23 cellular contexts compared by ENCODE assay signal in genomic region chr2:100526868-100527267, GRCh38. TPM values are rescaled to one million over a fixed set of nuclear protein-coding genes. Genes with fewer than 3 reads are reported as not detected.
A peak's percentile ranks its signal among the peaks of the same experiment; 100 is the strongest.
DNase-seq lines count a peak whose midpoint lies in the region; ATAC-seq, FAIRE-seq and TF ChIP-seq lines count a peak whose summit lies in the region.
"Had no signal": no experiment of that assay in that cellular context is flagged by ENCODE, and none has a peak within 500 bp of the region (broad histone marks: within the 10 kb centered on the region; RNA-seq: fewer than 3 reads in every experiment).

No MANE protein-coding gene starts in this region.

- no peak overlapping the region for H2AK5ac ChIP-seq in H1 (ENCODE audit: low read depth, low read length)

- H3K79me1 ChIP-seq in H1 (ENCODE audit: low read depth, low read length) = no peaks in the 10 kb centered on the region

- no peaks in the 10 kb centered on the region for H3K23me2 ChIP-seq in H1 (ENCODE audit: low read depth, low read length)

- no peak overlapping the region for H2BK20ac ChIP-seq in H1 (ENCODE audit: low read length)

- H2BK12ac ChIP-seq in H1 (ENCODE audit: low read depth, low read length) = peak overlapping the region; percentile 53; the same call in 1 of the 2 replicates

- no peak for ATAC-seq in activated CD8-positive, alpha-beta memory T cell treated with anti-CD3 and anti-CD28 coated beads, Interleukin-2, amount 10 ng/mL, durations not matched to agents 7 days and 5 days
- ATAC-seq: GM12878, HCT116 had no signal

- TF ChIP-seq POLR2A in H1 (IDR thresholded peaks at IDR 0.05; ENCODE audit: control extremely low read depth in 1 of 2, low read depth in 2 of 2, low read length in 2 of 2) = no peak

- no peaks in the 10 kb centered on the region for H3K9me3 Mint-ChIP-seq in activated CD8-positive, alpha-beta memory T cell treated with anti-CD3 and anti-CD28 coated beads, Interleukin-2, amount 10 ng/mL, durations not matched to agents 7 days and 5 days (ENCODE audit: low read depth)

- no peak overlapping the region for H3K27ac Mint-ChIP-seq in activated CD8-positive, alpha-beta memory T cell treated with anti-CD3 and anti-CD28 coated beads, Interleukin-2, amount 10 ng/mL, durations not matched to agents 7 days and 5 days
- H3K27ac Mint-ChIP-seq: CD4-positive, alpha-beta memory T cell had no signal

- H2BK120ac ChIP-seq in H1 (replicated peaks; ENCODE audit: low read depth, low read length) = no peak overlapping the region

- H2BK5ac ChIP-seq in H1 (ENCODE audit: low read depth, low read length) = no peak overlapping the region

- H4K5ac ChIP-seq in H1 (ENCODE audit: insufficient read length, low read depth, low read length) = no peak overlapping the region

- H3K9me3 ChIP-seq in H1 (ENCODE audit: insufficient read depth in 2 of 2, low read depth in 1 of 2, low read length in 1 of 2) (no peaks in the 10 kb centered on the region), PC-9 (ENCODE audit: insufficient read depth, low read depth) (no peaks in the 10 kb centered on the region)
- H3K9me3 ChIP-seq: A549 had no signal

- no peaks in the 10 kb centered on the region for H3K36me3 Mint-ChIP-seq in activated CD8-positive, alpha-beta memory T cell treated with anti-CD3 and anti-CD28 coated beads, Interleukin-2, amount 10 ng/mL, durations not matched to agents 7 days and 5 days
- H3K36me3 Mint-ChIP-seq: CD4-positive, alpha-beta memory T cell had no signal

- no peak overlapping the region for H3K4me3 Mint-ChIP-seq in activated CD8-positive, alpha-beta memory T cell treated with anti-CD3 and anti-CD28 coated beads, Interleukin-2, amount 10 ng/mL, durations not matched to agents 7 days and 5 days
- H3K4me3 Mint-ChIP-seq: CD4-positive, alpha-beta memory T cell; H9 had no signal

- no peaks in the 10 kb centered on the region for H3F3A ChIP-seq in PC-9 (ENCODE audit: insufficient read depth, low read depth)

- H2BK15ac ChIP-seq in H1 (ENCODE audit: low read length) = no peak overlapping the region

- H4K91ac ChIP-seq in H1 (replicated peaks; ENCODE audit: insufficient read length, low read length) = peak overlapping the region; percentile 25

- H4K20me1 ChIP-seq in H1 (replicated peaks in 1 of 2; ENCODE audit: control insufficient read depth in 1 of 2, insufficient read depth in 2 of 2, low read length in 2 of 2) = no peaks in the 10 kb centered on the region
- no peaks in the 10 kb centered on the region for H4K20me1 ChIP-seq in PC-9 (ENCODE audit: insufficient read depth)

- H3K27ac ChIP-seq in H1 (ENCODE audit: low read depth, low read length) = no peak overlapping the region
- no peak overlapping the region for H3K27ac ChIP-seq in PC-9
- H3K27ac ChIP-seq: A549, GM23248 had no signal

- H3K9ac ChIP-seq in H1 (replicated peaks in 1 of 4; ENCODE audit: extremely low read depth in 1 of 4, low read depth in 3 of 4, low read length in 3 of 4) = no peak overlapping the region
- H3K9ac ChIP-seq: GM23248 had no signal

- no peaks in the 10 kb centered on the region for H3K36me3 ChIP-seq in H1 (ENCODE audit: control insufficient read depth in 2 of 4, insufficient read depth in 4 of 4, low read length in 3 of 4)
- H3K36me3 ChIP-seq in PC-9 (ENCODE audit: low read depth) = no peaks in the 10 kb centered on the region

- H3K14ac ChIP-seq in H1 (ENCODE audit: insufficient read length) = no peak overlapping the region

- H3K79me2 ChIP-seq in H1 (ENCODE audit: control insufficient read depth in 1 of 2, insufficient read depth in 2 of 2, low read length in 2 of 2) (no peaks in the 10 kb centered on the region), PC-9 (ENCODE audit: low read depth) (no peaks in the 10 kb centered on the region)

- H3K4me1 Mint-ChIP-seq in activated CD8-positive, alpha-beta memory T cell treated with anti-CD3 and anti-CD28 coated beads, Interleukin-2, amount 10 ng/mL, durations not matched to agents 7 days and 5 days = peaks cover 6% of the 10 kb centered on the region
- H3K4me1 Mint-ChIP-seq: CD4-positive, alpha-beta memory T cell had no signal

- H3K27me3 Mint-ChIP-seq in activated CD8-positive, alpha-beta memory T cell treated with anti-CD3 and anti-CD28 coated beads, Interleukin-2, amount 10 ng/mL, durations not matched to agents 7 days and 5 days = peaks cover 4% of the 10 kb centered on the region

- H3K4ac ChIP-seq in H1 (replicated peaks; ENCODE audit: insufficient read length, low read depth, low read length) = no peak overlapping the region

- H3K56ac ChIP-seq in H1 (replicated peaks; ENCODE audit: insufficient read length, low read depth, low read length) = no peak overlapping the region

- intact Hi-C loops in PC-9 (cut with micrococcal nuclease; ENCODE audit: unreplicated experiment) = no loop called here

- TF ChIP-seq RAD21 in H1 (IDR thresholded peaks at IDR 0.05 in 1 of 2, conservative IDR thresholded peaks at IDR 0.05 in 1 of 2; ENCODE audit: low read depth in 2 of 2, low read length in 2 of 2) = no peak

- TF ChIP-seq EP300 in H1 (IDR thresholded peaks at IDR 0.05; ENCODE audit: borderline replicate concordance in 1 of 2, low read depth in 2 of 2, low read length in 2 of 2) = no peak

- H4K8ac ChIP-seq in H1 (ENCODE audit: extremely low read depth, insufficient read depth, low read length) = no peak overlapping the region

- H2AFZ ChIP-seq in H1 (ENCODE audit: low read length) = no peak overlapping the region
- H2AFZ ChIP-seq in PC-9 = no peak overlapping the region
- H2AFZ ChIP-seq: GM23248 had no signal

- no TSS peak for BruUV-seq in PC-9 (replicated peaks; lab: Mats Ljungman, UMichigan)

- FAIRE-seq in H1 (lab: Jason Lieb, UNC) (no peak), urothelium cell line (lab: Jason Lieb, UNC) (peak; percentile 35)
- FAIRE-seq: A549, GM12878, GM19239 had no signal

- H3K4me2 ChIP-seq in H1 (ENCODE audit: insufficient read depth in 1 of 2, low read depth in 2 of 2, low read length in 2 of 2) (no peak overlapping the region), PC-9 (no peak overlapping the region)
- H3K4me2 ChIP-seq: A549 had no signal

- H3K9me2 ChIP-seq in PC-9 (ENCODE audit: insufficient read depth) = no peaks in the 10 kb centered on the region

- POLR2A ChIA-PET in H1 (lab: Charles Lee; ENCODE audit: partially characterized antibody) (no interaction called here), PC-9 (lab: Charles Lee; ENCODE audit: unreplicated experiment) (no interaction called here)

- H3K4me1 ChIP-seq in H1 (replicated peaks in 1 of 4; ENCODE audit: control insufficient read depth in 3 of 4, insufficient read depth in 4 of 4, low read length in 3 of 4) = no peaks in the 10 kb centered on the region
- H3K4me1 ChIP-seq in PC-9 (replicated peaks; ENCODE audit: insufficient read depth) = no peaks in the 10 kb centered on the region
- H3K4me1 ChIP-seq: A549 had no signal

- H3K4me3 ChIP-seq in H1 (ENCODE audit: extremely low read depth in 1 of 4, insufficient read depth in 2 of 4, low read depth in 3 of 4, low read length in 4 of 4) = no peak overlapping the region
- no peak overlapping the region for H3K4me3 ChIP-seq in PC-9
- H3K4me3 ChIP-seq: A549, GM12878, GM23248 had no signal

- TF ChIP-seq CTCF in H1 (IDR thresholded peaks at IDR 0.05; ENCODE audit: control extremely low read depth in 1 of 3, insufficient read depth in 1 of 3, low read depth in 1 of 3, low read length in 3 of 3) = no peak
- no peak for TF ChIP-seq CTCF in PC-9 (conservative IDR thresholded peaks at IDR 0.05)

- peak; percentile 37 for DNase-seq in activated CD8-positive, alpha-beta memory T cell treated with anti-CD3 and anti-CD28 coated beads for 24 hours
- DNase-seq in activated CD8-positive, alpha-beta memory T cell treated with anti-CD3 and anti-CD28 coated beads, Interleukin-2, amount 10 ng/mL, durations not matched to agents 7 days and 5 days = no peak
- DNase-seq in H1 (ENCODE audit: low read depth in 1 of 2, low spot score in 2 of 2) = no peak
- no peak for DNase-seq in urothelium cell line (ENCODE audit: low spot score)
- DNase-seq in NCI-H2029 treated with DMSO at 0.1 percent for 48 hours (lab: John Stamatoyannopoulos, UW) = no peak
- no peak for DNase-seq in PC-9
- DNase-seq: 8988T; ACHN; C1 segment of cervical spinal cord; Calu3; CD4-positive, alpha-beta memory T cell; COR-L47; DMS79; EL; GDM1; GM23248; H9 had no signal

- WGBS in H1 (ENCODE audit: extremely low coverage in 1 of 2, insufficient coverage in 1 of 2, insufficient read length in 1 of 2, insufficient replicate concordance in 2 of 2, low coverage in 1 of 2, low lambda C conversion rate in 2 of 2, missing lambda C conversion rate in 1 of 2), 2 experiments = 100% methylated on average over 1 of the region's 1 CpG; no CpG with 5 or more reads in 1 of the 2 experiments

- no peak overlapping the region for H3K23ac ChIP-seq in H1 (ENCODE audit: insufficient read length)

- no peak overlapping the region for H3K18ac ChIP-seq in H1 (ENCODE audit: extremely low read depth, low read length)

- CTCF ChIA-PET in activated CD8-positive, alpha-beta memory T cell treated with anti-CD3 and anti-CD28 coated beads, Interleukin-2, amount 10 ng/mL, durations not matched to agents 7 days and 5 days (lab: Charles Lee) = interaction anchor here (0.7 to 1.4 kb wide), 2 partner anchors 12 to 275 kb away, joined by 3 read pairs; no protein-coding TSS in a partner anchor
- CTCF ChIA-PET in H1 (lab: Charles Lee; ENCODE audit: partially characterized antibody) (interaction anchor here (1.6 kb wide), 1 partner anchor 9 kb away, joined by 4 read pairs; no protein-coding TSS in a partner anchor), PC-9 (lab: Charles Lee) (no interaction called here)

- H3K27me3 ChIP-seq in H1 (replicated peaks in 1 of 4; ENCODE audit: control insufficient read depth in 3 of 4, extremely low read depth in 1 of 4, insufficient read depth in 3 of 4, low read length in 3 of 4) = no peaks in the 10 kb centered on the region
- peaks cover 78% of the 10 kb centered on the region for H3K27me3 ChIP-seq in PC-9 (ENCODE audit: insufficient read depth, low read depth)

RNA-seq across cellular contexts. Expression of gene PDCL3, which starts 35.9 kb away (rescaled TPM):
- 10 to 100 TPM; 25.1 to 36.7 TPM for total RNA-seq in activated CD8-positive, alpha-beta memory T cell treated with anti-CD3 and anti-CD28 coated beads, Interleukin-2, amount 10 ng/mL, durations not matched to agents 7 days and 5 days
- 29.4 TPM in 2 replicates for total RNA-seq in H1 (2021; fragmentation: NEBNext Ultra II Directional; extraction: Animal tissue kit (Norgen Biotek cat#: 25700))
- 9.5 and 19.8 TPM in 2 replicates for polyA plus RNA-seq in H1 (2011; rRNA removed)
- 24.7 TPM for polyA plus RNA-seq in H1 (2011; cell fraction: cytosol; rRNA removed)
- 3.8 TPM for polyA plus RNA-seq in H1 (2011; cell fraction: nucleus; rRNA removed)
- 31.3 to 48.6 TPM (median 33.8 TPM) in 4 replicates for polyA plus RNA-seq in H1 (2012, experiment 1 of 2)
- polyA plus RNA-seq in H1 (2012, experiment 2 of 2) = 12.3 TPM
- polyA plus RNA-seq in H1 (2013, experiment 1 of 2) = 26.4 TPM
- 27.4 TPM for polyA plus RNA-seq in H1 (2013, experiment 2 of 2)
- 7.6 and 9.7 TPM in 2 replicates for polyA minus RNA-seq in H1 (2011; rRNA and poly(A)+ RNA removed)
- 7.1 TPM for polyA minus RNA-seq in H1 (2011; cell fraction: cytosol; rRNA and poly(A)+ RNA removed)
- polyA minus RNA-seq in H1 (2011; cell fraction: nucleus; rRNA and poly(A)+ RNA removed) = 8.5 TPM
- 22.7 and 23.5 TPM in 2 replicates for total RNA-seq in PC-9 (2021)

RNA-seq across cellular contexts. Expression of gene NMS, which starts 56.6 kb away (rescaled TPM):
- not detected for total RNA-seq in activated CD8-positive, alpha-beta memory T cell treated with anti-CD3 and anti-CD28 coated beads, Interleukin-2, amount 10 ng/mL, durations not matched to agents 7 days and 5 days
- total RNA-seq in H1 (2021; fragmentation: NEBNext Ultra II Directional; extraction: Animal tissue kit (Norgen Biotek cat#: 25700)) = not detected in 2 replicates
- not detected in 2 replicates for polyA plus RNA-seq in H1 (2011; rRNA removed)
- polyA plus RNA-seq in H1 (2011; cell fraction: cytosol; rRNA removed) = not detected
- polyA plus RNA-seq in H1 (2011; cell fraction: nucleus; rRNA removed) = not detected
- not detected in 4 replicates for polyA plus RNA-seq in H1 (2012, experiment 1 of 2)
- not detected for polyA plus RNA-seq in H1 (2012, experiment 2 of 2)
- polyA plus RNA-seq in H1 (2013, experiment 1 of 2) = not detected
- not detected for polyA plus RNA-seq in H1 (2013, experiment 2 of 2)
- polyA minus RNA-seq in H1 (2011; rRNA and poly(A)+ RNA removed) = not detected in 2 replicates
- not detected for polyA minus RNA-seq in H1 (2011; cell fraction: cytosol; rRNA and poly(A)+ RNA removed)
- not detected for polyA minus RNA-seq in H1 (2011; cell fraction: nucleus; rRNA and poly(A)+ RNA removed)
- not detected in 2 replicates for total RNA-seq in PC-9 (2021)
- total RNA-seq: Calu3; CD4-positive, alpha-beta memory T cell; GM12878; GM23248; H4; H9 had no signal
- polyA plus RNA-seq: A549; BJ; CD4-positive, alpha-beta memory T cell; GM12878; GM23248 had no signal
